Comparison of ENCODE assay signal across 23 cellular contexts in the genomic region with DNA sequence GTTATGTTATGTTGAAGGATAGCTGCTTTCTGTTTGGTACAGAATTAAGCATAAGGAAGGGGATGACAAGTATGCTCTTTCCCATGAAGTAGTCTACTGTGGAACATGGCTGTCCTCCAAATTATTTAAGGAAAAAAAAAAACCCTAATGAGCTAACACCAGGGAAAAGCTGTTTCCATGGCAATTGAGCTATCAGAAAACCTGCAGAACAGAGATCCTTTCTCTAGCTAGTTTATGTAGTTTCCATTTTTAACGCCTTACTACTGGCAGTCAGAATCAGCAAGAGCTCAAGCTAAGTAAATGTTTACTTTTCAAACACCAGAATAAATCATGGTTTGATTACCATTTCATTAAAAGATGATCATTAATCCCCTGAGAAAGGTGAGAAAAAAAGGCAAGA.
DNase-seq lines count a peak whose midpoint lies in the region; ATAC-seq, FAIRE-seq and TF ChIP-seq lines count a peak whose summit lies in the region.
"Had no signal": no experiment of that assay in that cellular context is flagged by ENCODE, and none has a peak within 500 bp of the region (broad histone marks: within the 10 kb centered on the region; RNA-seq: fewer than 3 reads in every experiment).

No MANE protein-coding gene starts in this region.

- H3K4me3 ChIP-seq in astrocyte (ENCODE audit: insufficient read depth, low read depth, low read length) (no peak overlapping the region), upper lobe of left lung (no peak overlapping the region)
- H3K4me3 ChIP-seq: A549, SK-N-MC had no signal

- H3K27ac Mint-ChIP-seq in astrocyte (ENCODE audit: unreplicated experiment) (no peak overlapping the region), progenitor cell of endocrine pancreas (peak overlapping the region; percentile 3)
- H3K27ac Mint-ChIP-seq: CD4-positive, CD25-positive, alpha-beta regulatory T cell; H9 had no signal

- H3K27me3 Mint-ChIP-seq in astrocyte (ENCODE audit: low read depth, unreplicated experiment) (no peaks in the 10 kb centered on the region), progenitor cell of endocrine pancreas (no peaks in the 10 kb centered on the region)
- H3K27me3 Mint-ChIP-seq: CD4-positive, CD25-positive, alpha-beta regulatory T cell had no signal

- H3K36me3 ChIP-seq in astrocyte (ENCODE audit: insufficient read depth, low read length) (no peaks in the 10 kb centered on the region), upper lobe of left lung (no peaks in the 10 kb centered on the region)

- H3K4me1 ChIP-seq in astrocyte (ENCODE audit: insufficient read depth, low read length): peaks cover 5% of the 10 kb centered on the region
- H3K4me1 ChIP-seq in upper lobe of left lung: no peaks in the 10 kb centered on the region

- DNase-seq in M059J (ENCODE audit: low read depth): peak; percentile 26
- DNase-seq in astrocyte (ENCODE audit: low read depth): peak; percentile 12
- peak; percentile 52 for DNase-seq in inferior parietal cortex (ENCODE audit: extremely low spot score)
- no peak for DNase-seq in progenitor cell of endocrine pancreas (ENCODE audit: low spot score, unreplicated experiment)
- DNase-seq in upper lobe of left lung: no peak
- no peak for DNase-seq in NCI-H1930 (lab: John Stamatoyannopoulos, UW)
- DNase-seq: CD4-positive, CD25-positive, alpha-beta regulatory T cell; COR-L47; DMS79; H9; KG1; NCI-H1092 treated with DMSO at 0.1 percent for 48 hours; NCI-H1436 treated with DMSO at 0.1 percent for 48 hours; NCI-H2029; NCI-H2171; NCI-H345; NCI-H524; RPMI8226; SHP77 treated with DMSO at 0.1 percent for 48 hours had no signal

- no peak overlapping the region for H2AFZ ChIP-seq in astrocyte (ENCODE audit: low read depth, low read length)

- H3K9me3 Mint-ChIP-seq in astrocyte (ENCODE audit: unreplicated experiment) (peaks cover 4% of the 10 kb centered on the region), progenitor cell of endocrine pancreas (ENCODE audit: low read depth) (peaks cover 13% of the 10 kb centered on the region)
- H3K9me3 Mint-ChIP-seq: H9 had no signal

- TF ChIP-seq EP300 in upper lobe of left lung (IDR thresholded peaks at IDR 0.05): no peak

- H3K27ac ChIP-seq in astrocyte (ENCODE audit: low read depth, low read length) (no peak overlapping the region), upper lobe of left lung (no peak overlapping the region)
- H3K27ac ChIP-seq: A549, SK-N-MC had no signal

- H3K4me2 ChIP-seq in astrocyte (ENCODE audit: low read length): no peak overlapping the region
- H3K4me2 ChIP-seq: A549 had no signal

- no peak for ATAC-seq in upper lobe of left lung (ENCODE audit: low FRiP score in 2 of 2)
- ATAC-seq in GM18502 (IDR thresholded peaks at IDR 0.05; ENCODE audit: poor library complexity, unreplicated experiment): no peak
- ATAC-seq in GM19397 (IDR thresholded peaks at IDR 0.05; ENCODE audit: unreplicated experiment): no peak
- ATAC-seq: A549 had no signal

- no peaks in the 10 kb centered on the region for H3K27me3 ChIP-seq in astrocyte (ENCODE audit: insufficient read depth, low read length)
- no peaks in the 10 kb centered on the region for H3K27me3 ChIP-seq in upper lobe of left lung

- H4K20me1 ChIP-seq in astrocyte (ENCODE audit: insufficient read depth, low read length): no peaks in the 10 kb centered on the region

- no peak overlapping the region for H3K9ac ChIP-seq in astrocyte (ENCODE audit: low read length)

- H3K4me1 Mint-ChIP-seq in astrocyte (ENCODE audit: low read depth, unreplicated experiment): peaks cover under 1% of the 10 kb centered on the region
- peaks cover 12% of the 10 kb centered on the region for H3K4me1 Mint-ChIP-seq in progenitor cell of endocrine pancreas (ENCODE audit: low read depth)
- H3K4me1 Mint-ChIP-seq: CD4-positive, CD25-positive, alpha-beta regulatory T cell; H9 had no signal

- no peak for TF ChIP-seq POLR2A in upper lobe of left lung (IDR thresholded peaks at IDR 0.05)

- 57 to 59% methylated on average over 1 of the region's 1 CpG for WGBS in upper lobe of left lung, 2 donors

- no peak for FAIRE-seq in astrocyte (lab: Jason Lieb, UNC)
- FAIRE-seq: A549 had no signal

- H3K9me3 ChIP-seq in astrocyte (ENCODE audit: insufficient read depth, low read depth, low read length): no peaks in the 10 kb centered on the region
- no peaks in the 10 kb centered on the region for H3K9me3 ChIP-seq in upper lobe of left lung

- no peak for TF ChIP-seq CTCF in astrocyte (IDR thresholded peaks at IDR 0.05; ENCODE audit: insufficient read depth, low read depth, low read length)
- no peak for TF ChIP-seq CTCF in progenitor cell of endocrine pancreas (IDR thresholded peaks at IDR 0.05; ENCODE audit: unreplicated experiment)
- TF ChIP-seq CTCF in upper lobe of left lung (IDR thresholded peaks at IDR 0.05): no peak

- H3K4me3 Mint-ChIP-seq in astrocyte (ENCODE audit: unreplicated experiment) (no peak overlapping the region), progenitor cell of endocrine pancreas (ENCODE audit: low read depth) (no peak overlapping the region)
- H3K4me3 Mint-ChIP-seq: CD4-positive, CD25-positive, alpha-beta regulatory T cell; H9 had no signal

- H3K36me3 Mint-ChIP-seq in astrocyte (ENCODE audit: low read depth, unreplicated experiment) (no peaks in the 10 kb centered on the region), progenitor cell of endocrine pancreas (ENCODE audit: insufficient read depth) (no peaks in the 10 kb centered on the region)
- H3K36me3 Mint-ChIP-seq: CD4-positive, CD25-positive, alpha-beta regulatory T cell had no signal

- no peaks in the 10 kb centered on the region for H3K79me2 ChIP-seq in astrocyte (ENCODE audit: insufficient read depth, low read length)

Comparison
In these comparisons a context has a peak if more than half of its experiments do, and no peak if none do; other contexts are left out.
1. DNase-seq: peak in M059J (single experiment), astrocyte (single experiment) and inferior parietal cortex (single experiment); none in progenitor cell of endocrine pancreas (single experiment), upper lobe of left lung (0 of 2) and NCI-H1930 (0 of 2).